In the genomic region with DNA sequence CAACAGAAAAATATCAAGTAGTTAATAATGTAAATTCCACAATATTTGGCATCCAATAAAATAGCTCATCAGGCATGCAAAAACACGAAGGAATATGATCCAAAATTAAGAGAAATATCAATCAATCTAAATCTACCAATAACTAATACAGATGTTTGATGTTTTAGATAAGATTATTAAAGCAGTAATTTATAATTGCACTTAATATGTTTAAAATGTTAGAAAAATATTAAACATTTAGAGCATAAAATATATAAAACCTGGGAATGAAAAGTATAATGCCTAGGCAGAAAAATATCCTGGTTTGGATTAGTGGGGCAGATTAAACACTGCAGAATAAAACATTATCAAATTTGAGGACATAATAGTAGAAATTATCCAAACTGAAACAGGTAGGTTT, we compare ENCODE assay signal across 8 cellular contexts.
"Had no signal": no experiment of that assay in that cellular context is flagged by ENCODE, and none has a peak within 500 bp of the region (broad histone marks: within the 10 kb centered on the region; RNA-seq: fewer than 3 reads in every experiment).

No MANE protein-coding gene starts in this region.

- DNase-seq: GDM1, GF-D8 had no signal

- FAIRE-seq: G401.6, GM12878, GM12891, GM12892, GM18507, GM19239 had no signal

- ATAC-seq: GM12878 had no signal
